ENCODE assay signal across 18 cellular contexts in the genomic region with DNA sequence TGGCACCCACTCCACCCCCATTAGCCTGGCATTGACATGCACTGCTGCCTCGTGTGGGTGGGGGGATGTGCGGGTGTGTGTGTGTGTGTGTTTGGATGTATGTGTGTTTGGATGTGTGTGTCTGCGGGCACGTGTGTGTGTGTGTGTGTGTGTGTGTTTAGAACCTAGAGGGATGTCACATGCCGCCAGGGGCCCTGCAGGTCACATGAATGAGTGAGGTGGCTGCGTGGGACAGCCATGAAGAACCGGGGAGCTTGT. TPM values are rescaled to one million over a fixed set of nuclear protein-coding genes. Genes with fewer than 3 reads are reported as not detected.
A peak's percentile ranks its signal among the peaks of the same experiment; 100 is the strongest.
DNase-seq lines count a peak whose midpoint lies in the region; ATAC-seq and TF ChIP-seq lines count a peak whose summit lies in the region.
"Had no signal": no experiment of that assay in that cellular context is flagged by ENCODE, and none has a peak within 500 bp of the region (broad histone marks: within the 10 kb centered on the region; RNA-seq: fewer than 3 reads in every experiment).

No MANE protein-coding gene starts in this region.

- DNase-seq in RWPE2 (ENCODE audit: low spot score) (peak; percentile 47), neuronal stem cell (ENCODE audit: low spot score) (no peak), EL (no peak), NCI-H146 treated with DMSO at 0.1 percent for 48 hours (lab: John Stamatoyannopoulos, UW; ENCODE audit: unreplicated experiment) (no peak)
- DNase-seq: ACHN; BE2C; CD4-positive, alpha-beta memory T cell; DMS153; DMS79; GF-D8; GOT3; H7; Karpas-422; KBM-7 had no signal

- H4K91ac ChIP-seq in neuronal stem cell (ENCODE audit: low read depth, low read length, poor library complexity): no peak overlapping the region

- no peak overlapping the region for H2AK5ac ChIP-seq in neuronal stem cell (ENCODE audit: low read depth, low read length)

- H3K4me1 ChIP-seq in BLaER1 (peaks cover 65% of the 10 kb centered on the region), RWPE2 (ENCODE audit: insufficient read depth, poor library complexity, severe bottlenecking) (no peaks in the 10 kb centered on the region), neuronal stem cell (ENCODE audit: control insufficient read depth in 2 of 2, insufficient read depth in 1 of 2, low read depth in 1 of 2, low read length in 2 of 2) (peaks cover 0 to 6% of the 10 kb centered on the region in 2 donors)
- H3K4me1 ChIP-seq in BLaER1 treated with 17β-estradiol and CSF1 and Interleukin-3, amounts not matched to agents 10 nM and 100 nM: peaks cover 0 to 67% (median 57%) of the 10 kb centered on the region in 10 experiments; a peak in 16 of 20 replicates
- H3K4me1 ChIP-seq: BE2C had no signal

- ATAC-seq in RWPE2 (ENCODE audit: low read depth) (no peak), GM18870 (IDR thresholded peaks at IDR 0.05; ENCODE audit: unreplicated experiment) (no peak)

- H3K4me2 ChIP-seq in BLaER1: peak overlapping the region; percentile 93
- H3K4me2 ChIP-seq in BLaER1 treated with 17β-estradiol and CSF1 and Interleukin-3, amounts not matched to agents 10 nM and 100 nM: peak overlapping the region in 6 of 11 experiments; percentile 59 to 90 (median 84); a peak in 9 of 22 replicates
- no peak overlapping the region for H3K4me2 ChIP-seq in neuronal stem cell (ENCODE audit: insufficient read depth, low read length, poor library complexity, severe bottlenecking)

- H3K36me3 ChIP-seq in BLaER1 (peaks cover 62% of the 10 kb centered on the region), RWPE2 (ENCODE audit: low read depth) (no peaks in the 10 kb centered on the region), neuronal stem cell (replicated peaks in 1 of 2; ENCODE audit: control insufficient read depth in 2 of 2, insufficient read depth in 2 of 2, low read length in 2 of 2) (peaks cover 10 to 52% of the 10 kb centered on the region in 2 donors)
- H3K36me3 ChIP-seq in BLaER1 treated with 17β-estradiol and CSF1 and Interleukin-3, amounts not matched to agents 10 nM and 100 nM: peaks cover 14 to 96% (median 50%) of the 10 kb centered on the region in 11 experiments; a peak in 21 of 22 replicates

- no peak overlapping the region for H2BK15ac ChIP-seq in neuronal stem cell (ENCODE audit: low read length)

- H3K4me3 ChIP-seq in BLaER1: no peak overlapping the region
- H3K4me3 ChIP-seq in BLaER1 treated with 17β-estradiol and CSF1 and Interleukin-3, amounts not matched to agents 10 nM and 100 nM: no peak overlapping the region
- H3K4me3 ChIP-seq in RWPE2 (ENCODE audit: severe bottlenecking): no peak overlapping the region
- H3K4me3 ChIP-seq in neuronal stem cell (ENCODE audit: low read length in 2 of 2): no peak overlapping the region

- whole genome bisulfite sequencing in neuronal stem cell (ENCODE audit: extremely low coverage in 2 of 2, insufficient read length in 2 of 2, insufficient replicate concordance in 1 of 2), 2 donors: no CpG with 5 or more reads among the region's 7 CpGs

- H3K14ac ChIP-seq in neuronal stem cell (ENCODE audit: low read length): no peak overlapping the region

- TF ChIP-seq CTCF in RWPE2 (IDR thresholded peaks at IDR 0.05; ENCODE audit: poor library complexity, severe bottlenecking): no peak

- peak overlapping the region; percentile 30 for H2BK12ac ChIP-seq in neuronal stem cell (ENCODE audit: low read length)

- H3K27me3 ChIP-seq in BLaER1 (no peaks in the 10 kb centered on the region), RWPE2 (ENCODE audit: insufficient read depth, poor library complexity, severe bottlenecking) (no peaks in the 10 kb centered on the region), neuronal stem cell (ENCODE audit: control insufficient read depth in 3 of 3, insufficient read depth in 3 of 3, low read depth in 1 of 3, low read length in 3 of 3) (no peaks in the 10 kb centered on the region)
- no peaks in the 10 kb centered on the region for H3K27me3 ChIP-seq in BLaER1 treated with 17β-estradiol and CSF1 and Interleukin-3, amounts not matched to agents 10 nM and 100 nM
- H3K27me3 ChIP-seq: BE2C had no signal

- no peak overlapping the region for H3K9ac ChIP-seq in BLaER1
- H3K9ac ChIP-seq in BLaER1 treated with 17β-estradiol and CSF1 and Interleukin-3, amounts not matched to agents 10 nM and 100 nM: 0 out of 22 replicates have a peak overlapping the region, but pooled peaks of 2 of the 11 experiments have one; percentile 0 to 66
- peak overlapping the region; percentile 24 for H3K9ac ChIP-seq in neuronal stem cell (ENCODE audit: low read depth, low read length, poor library complexity)

- H2BK5ac ChIP-seq in neuronal stem cell (ENCODE audit: low read length): no peak overlapping the region

- H4K20me1 ChIP-seq in BLaER1: no peaks in the 10 kb centered on the region
- H4K20me1 ChIP-seq in BLaER1 treated with 17β-estradiol and CSF1 and Interleukin-3, amounts not matched to agents 10 nM and 100 nM: peaks cover 0 to 4% (median 0%) of the 10 kb centered on the region in 11 experiments; a peak in 3 of 22 replicates

- H3K4ac ChIP-seq in neuronal stem cell (ENCODE audit: low read length): no peak overlapping the region

- no peaks in the 10 kb centered on the region for H3K79me1 ChIP-seq in neuronal stem cell (ENCODE audit: low read depth, low read length)

- H3K9me3 ChIP-seq in BLaER1 (no peaks in the 10 kb centered on the region), RWPE2 (ENCODE audit: severe bottlenecking) (no peaks in the 10 kb centered on the region), neuronal stem cell (replicated peaks in 1 of 2; ENCODE audit: control insufficient read depth in 2 of 2, insufficient read depth in 1 of 2, low read depth in 1 of 2, low read length in 2 of 2) (no peaks in the 10 kb centered on the region)
- H3K9me3 ChIP-seq in BLaER1 treated with 17β-estradiol and CSF1 and Interleukin-3, amounts not matched to agents 10 nM and 100 nM (replicated peaks in 1 of 11): no peaks in the 10 kb centered on the region
- H3K9me3 ChIP-seq: BE2C had no signal

- H2AFZ ChIP-seq in neuronal stem cell (ENCODE audit: low read length): no peak overlapping the region

- peak overlapping the region; percentile 66 for H3K23ac ChIP-seq in neuronal stem cell (ENCODE audit: low read depth, low read length, poor library complexity)

- H3K18ac ChIP-seq in neuronal stem cell (ENCODE audit: low read length): no peak overlapping the region

- H2BK120ac ChIP-seq in neuronal stem cell (ENCODE audit: low read depth, low read length): no peak overlapping the region

- H3K27ac ChIP-seq in BLaER1: peak overlapping the region; percentile 86
- H3K27ac ChIP-seq in BLaER1 treated with 17β-estradiol and CSF1 and Interleukin-3, amounts not matched to agents 10 nM and 100 nM: peak overlapping the region in 1 of 11 experiments; percentile 38; a peak in 1 of 22 replicates
- no peak overlapping the region for H3K27ac ChIP-seq in RWPE2 (ENCODE audit: poor library complexity, severe bottlenecking)
- H3K27ac ChIP-seq in neuronal stem cell (replicated peaks; ENCODE audit: low read length): no peak overlapping the region

- H4K8ac ChIP-seq in neuronal stem cell (ENCODE audit: low read depth, low read length): no peak overlapping the region

RNA-seq across cellular contexts. Expression of gene KATNB1, which starts 9.0 kb away (rescaled TPM):
- 31.8 TPM for polyA plus RNA-seq in neuronal stem cell (2013, experiment 1 of 2)
- polyA plus RNA-seq in neuronal stem cell (2013, experiment 2 of 2): 30.8 TPM

RNA-seq across cellular contexts. Expression of gene DRC7, which starts 50.0 kb away (rescaled TPM):
- 0.28 TPM for polyA plus RNA-seq in neuronal stem cell (2013, experiment 1 of 2)
- 0.21 TPM for polyA plus RNA-seq in neuronal stem cell (2013, experiment 2 of 2)
- polyA plus RNA-seq: CD4-positive, alpha-beta memory T cell; IgD-negative memory B cell had no signal

RNA-seq across cellular contexts. Expression of gene KIFC3, which starts 57.7 kb away (rescaled TPM):
- polyA plus RNA-seq in neuronal stem cell (2013, experiment 1 of 2): 1.3 TPM
- polyA plus RNA-seq in neuronal stem cell (2013, experiment 2 of 2): 1.1 TPM
- polyA plus RNA-seq: CD4-positive, alpha-beta memory T cell; IgD-negative memory B cell had no signal
